Comparison of ENCODE assay signal across 8 cellular contexts in the genomic region with DNA sequence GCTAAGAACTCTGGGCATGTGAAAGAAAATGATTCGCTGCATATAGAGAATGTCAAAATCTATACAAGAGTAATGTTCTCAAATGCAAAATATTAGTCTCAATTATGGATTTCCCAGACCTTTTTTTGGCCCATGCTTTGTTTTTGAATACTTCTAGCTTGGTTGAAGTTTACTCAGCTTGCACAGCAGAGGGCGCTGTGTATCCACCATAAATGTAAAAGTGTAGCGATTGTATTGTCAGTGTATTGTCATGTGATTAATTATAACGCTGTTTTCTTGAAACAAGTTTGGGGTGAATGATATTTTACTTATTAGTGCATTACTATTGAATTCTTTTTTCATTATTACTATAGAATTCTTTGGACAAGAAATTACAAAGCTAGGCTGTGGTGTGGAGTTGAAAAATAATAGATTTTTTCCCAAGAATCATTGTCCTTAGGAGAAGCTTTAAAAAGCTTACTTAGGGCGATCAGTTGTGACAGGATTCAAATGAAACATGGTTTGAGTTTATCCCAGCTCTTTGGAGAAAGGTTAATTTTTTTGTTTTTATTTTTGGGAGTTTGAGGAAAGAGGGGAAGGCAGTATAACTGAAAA.
DNase-seq lines count a peak whose midpoint lies in the region; ATAC-seq and TF ChIP-seq lines count a peak whose summit lies in the region.

No MANE protein-coding gene starts in this region.

- H3K27ac ChIP-seq in GM23338 (ENCODE audit: low read depth) (no peak overlapping the region), right cardiac atrium (ENCODE audit: low read length) (no peak overlapping the region), smooth muscle cell (ENCODE audit: low read depth) (no peak overlapping the region)

- H3K27me3 ChIP-seq in GM23338 (ENCODE audit: insufficient read depth) (no peaks in the 10 kb centered on the region), right cardiac atrium (ENCODE audit: control insufficient read depth, insufficient read depth) (no peaks in the 10 kb centered on the region), smooth muscle cell (ENCODE audit: low read depth) (no peaks in the 10 kb centered on the region)

- no peaks in the 10 kb centered on the region for H3K9me3 Mint-ChIP-seq in GM23338

- no peaks in the 10 kb centered on the region for H3K9me3 ChIP-seq in right cardiac atrium (ENCODE audit: control insufficient read depth, low read length)
- no peaks in the 10 kb centered on the region for H3K9me3 ChIP-seq in smooth muscle cell (replicated peaks; ENCODE audit: low read depth)

- H4K20me1 ChIP-seq in GM23338 (replicated peaks; ENCODE audit: insufficient read depth) (no peaks in the 10 kb centered on the region), smooth muscle cell (ENCODE audit: low read depth) (no peaks in the 10 kb centered on the region)

- TF ChIP-seq CTCF in GM23338 (conservative IDR thresholded peaks at IDR 0.05; ENCODE audit: low read depth in 2 of 2) = peak; percentile 79 to 98
- TF ChIP-seq CTCF in smooth muscle cell (IDR thresholded peaks at IDR 0.05; ENCODE audit: borderline replicate concordance, insufficient read depth, poor library complexity, severe bottlenecking) = peak; percentile 88

- H3K36me3 ChIP-seq in GM23338 (ENCODE audit: insufficient read depth) (no peaks in the 10 kb centered on the region), smooth muscle cell (ENCODE audit: low read depth) (peaks cover 5% of the 10 kb centered on the region)

- H3K4me1 Mint-ChIP-seq in GM23338 = peaks cover 12% of the 10 kb centered on the region; the same call in 2 of the 3 replicates

- H3F3A ChIP-seq in GM23338 (replicated peaks; ENCODE audit: low read depth) = no peaks in the 10 kb centered on the region
- no peaks in the 10 kb centered on the region for H3F3A ChIP-seq in smooth muscle cell (ENCODE audit: low read depth)

- no peak overlapping the region for H3K9ac ChIP-seq in smooth muscle cell (ENCODE audit: low read depth)

- no peaks in the 10 kb centered on the region for H3K79me2 ChIP-seq in GM23338 (replicated peaks; ENCODE audit: insufficient read depth)
- no peaks in the 10 kb centered on the region for H3K79me2 ChIP-seq in smooth muscle cell (ENCODE audit: low read depth)

- H3K4me3 ChIP-seq in GM23338 (no peak overlapping the region), right cardiac atrium (ENCODE audit: low read length) (no peak overlapping the region), smooth muscle cell (peak overlapping the region; percentile 34)

- H3K4me2 ChIP-seq in GM23338 (no peak overlapping the region), smooth muscle cell (peak overlapping the region; percentile 81)

- ATAC-seq in GM23338 (peak; percentile 50), right cardiac atrium (peak; percentile 68 to 78)

- 25% methylated on average over 5 of the region's 5 CpGs for WGBS in right cardiac atrium
- WGBS in smooth muscle cell (ENCODE audit: low lambda C conversion rate) = 19% methylated on average over 5 of the region's 5 CpGs

- H3K36me3 Mint-ChIP-seq in GM23338 (ENCODE audit: low read depth) = peaks cover 11% of the 10 kb centered on the region; the same call in 2 of the 3 replicates

- H3K4me3 Mint-ChIP-seq in GM23338 = no peak overlapping the region

- peak overlapping the region; percentile 81; the same call in 1 of the 2 replicates for H3K27ac Mint-ChIP-seq in GM23338

- no peaks in the 10 kb centered on the region for H3K27me3 Mint-ChIP-seq in GM23338 (ENCODE audit: insufficient read depth, low read depth, poor library complexity)

- intact Hi-C loops in right cardiac atrium (cut with DNase I) = no loop called here

- no peaks in the 10 kb centered on the region for H3K9me2 ChIP-seq in GM23338 (ENCODE audit: insufficient read depth)

- DNase-seq in GM03348 (ENCODE audit: low spot score) (peak; percentile 52), GM23338 (ENCODE audit: low spot score) (peak; percentile 60), M059J (ENCODE audit: low read depth) (peak; percentile 50), T follicular helper cell (ENCODE audit: low read depth) (peak; percentile 42), amniotic stem cell (lab: John Stamatoyannopoulos, UW) (peak; percentile 14), right cardiac atrium (peak; percentile 28 to 65 (median 59)), smooth muscle cell (lab: John Stamatoyannopoulos, UW; ENCODE audit: unreplicated experiment) (peak; percentile 1), mesenteric fat pad (ENCODE audit: low spot score) (no peak)

- H2AFZ ChIP-seq in GM23338 = no peak overlapping the region
- no peak overlapping the region for H2AFZ ChIP-seq in smooth muscle cell (ENCODE audit: low read depth)

- H3K4me1 ChIP-seq in GM23338 (ENCODE audit: insufficient read depth) (peaks cover 4% of the 10 kb centered on the region; the same call in 1 of the 2 replicates), right cardiac atrium (ENCODE audit: control insufficient read depth, insufficient read depth, low read length) (no peaks in the 10 kb centered on the region), smooth muscle cell (ENCODE audit: low read depth) (peaks cover 7% of the 10 kb centered on the region)

TF ChIP-seq in GM23338, 12 proteins besides CTCF, POLR2A, EP300 and RAD21 (continues in another document):
- TF ChIP-seq, protein P1, sequence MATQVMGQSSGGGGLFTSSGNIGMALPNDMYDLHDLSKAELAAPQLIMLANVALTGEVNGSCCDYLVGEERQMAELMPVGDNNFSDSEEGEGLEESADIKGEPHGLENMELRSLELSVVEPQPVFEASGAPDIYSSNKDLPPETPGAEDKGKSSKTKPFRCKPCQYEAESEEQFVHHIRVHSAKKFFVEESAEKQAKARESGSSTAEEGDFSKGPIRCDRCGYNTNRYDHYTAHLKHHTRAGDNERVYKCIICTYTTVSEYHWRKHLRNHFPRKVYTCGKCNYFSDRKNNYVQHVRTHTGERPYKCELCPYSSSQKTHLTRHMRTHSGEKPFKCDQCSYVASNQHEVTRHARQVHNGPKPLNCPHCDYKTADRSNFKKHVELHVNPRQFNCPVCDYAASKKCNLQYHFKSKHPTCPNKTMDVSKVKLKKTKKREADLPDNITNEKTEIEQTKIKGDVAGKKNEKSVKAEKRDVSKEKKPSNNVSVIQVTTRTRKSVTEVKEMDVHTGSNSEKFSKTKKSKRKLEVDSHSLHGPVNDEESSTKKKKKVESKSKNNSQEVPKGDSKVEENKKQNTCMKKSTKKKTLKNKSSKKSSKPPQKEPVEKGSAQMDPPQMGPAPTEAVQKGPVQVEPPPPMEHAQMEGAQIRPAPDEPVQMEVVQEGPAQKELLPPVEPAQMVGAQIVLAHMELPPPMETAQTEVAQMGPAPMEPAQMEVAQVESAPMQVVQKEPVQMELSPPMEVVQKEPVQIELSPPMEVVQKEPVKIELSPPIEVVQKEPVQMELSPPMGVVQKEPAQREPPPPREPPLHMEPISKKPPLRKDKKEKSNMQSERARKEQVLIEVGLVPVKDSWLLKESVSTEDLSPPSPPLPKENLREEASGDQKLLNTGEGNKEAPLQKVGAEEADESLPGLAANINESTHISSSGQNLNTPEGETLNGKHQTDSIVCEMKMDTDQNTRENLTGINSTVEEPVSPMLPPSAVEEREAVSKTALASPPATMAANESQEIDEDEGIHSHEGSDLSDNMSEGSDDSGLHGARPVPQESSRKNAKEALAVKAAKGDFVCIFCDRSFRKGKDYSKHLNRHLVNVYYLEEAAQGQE (IDR thresholded peaks at IDR 0.05; ENCODE audit: unreplicated experiment) = no peak
- TF ChIP-seq JUNB (IDR thresholded peaks at IDR 0.05; ENCODE audit: unreplicated experiment) (no peak), ZNF114 (CRISPR knock-in tag; IDR thresholded peaks at IDR 0.05) (no peak), NANOG (IDR thresholded peaks at IDR 0.05; ENCODE audit: borderline replicate concordance) (no peak), STAT1 (IDR thresholded peaks at IDR 0.05; ENCODE audit: unreplicated experiment) (no peak), EZH2phosphoT487 (IDR thresholded peaks at IDR 0.05; ENCODE audit: unreplicated experiment) (no peak)
- TF ChIP-seq, protein P2, sequence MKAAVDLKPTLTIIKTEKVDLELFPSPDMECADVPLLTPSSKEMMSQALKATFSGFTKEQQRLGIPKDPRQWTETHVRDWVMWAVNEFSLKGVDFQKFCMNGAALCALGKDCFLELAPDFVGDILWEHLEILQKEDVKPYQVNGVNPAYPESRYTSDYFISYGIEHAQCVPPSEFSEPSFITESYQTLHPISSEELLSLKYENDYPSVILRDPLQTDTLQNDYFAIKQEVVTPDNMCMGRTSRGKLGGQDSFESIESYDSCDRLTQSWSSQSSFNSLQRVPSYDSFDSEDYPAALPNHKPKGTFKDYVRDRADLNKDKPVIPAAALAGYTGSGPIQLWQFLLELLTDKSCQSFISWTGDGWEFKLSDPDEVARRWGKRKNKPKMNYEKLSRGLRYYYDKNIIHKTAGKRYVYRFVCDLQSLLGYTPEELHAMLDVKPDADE (IDR thresholded peaks at IDR 0.05) = no peak
